19 cellular contexts compared by ENCODE assay signal in the genomic region with DNA sequence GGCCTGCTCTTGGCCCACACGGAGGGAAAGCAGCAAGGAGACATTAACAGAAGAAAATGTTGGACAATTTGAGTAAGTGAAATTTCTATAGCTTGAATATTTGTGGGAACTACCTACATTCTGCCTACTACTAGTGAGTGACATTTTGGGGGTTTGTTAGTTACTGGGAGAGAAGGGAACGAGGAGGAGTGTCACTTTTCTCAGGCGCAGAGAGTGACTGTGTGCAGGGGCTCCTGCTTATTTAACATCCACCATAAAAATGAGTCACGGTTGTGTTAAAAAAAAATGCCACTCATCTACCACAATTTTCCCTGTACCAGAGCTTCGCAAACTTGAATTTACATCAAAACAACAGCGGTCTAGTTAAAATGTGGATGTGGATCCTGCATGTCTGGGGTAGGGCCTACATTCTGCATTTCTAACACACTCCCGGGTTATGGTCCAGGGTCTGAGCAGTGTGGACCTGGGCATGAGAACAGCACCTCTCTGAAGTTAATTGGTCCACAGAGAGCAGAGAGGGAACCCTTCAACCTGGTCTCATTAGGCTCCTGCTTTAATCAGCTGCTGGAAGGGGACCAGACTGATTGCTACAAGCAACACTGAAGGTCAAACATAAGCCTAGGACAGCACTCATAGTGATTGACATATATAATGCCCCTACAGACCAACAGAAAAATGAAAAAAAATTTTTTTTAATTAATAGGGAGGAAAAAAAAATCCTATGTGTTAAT. TPM values are rescaled to one million over a fixed set of nuclear protein-coding genes. Genes with fewer than 3 reads are reported as not detected.
A peak's percentile ranks its signal among the peaks of the same experiment; 100 is the strongest.
DNase-seq lines count a peak whose midpoint lies in the region; ATAC-seq, FAIRE-seq and TF ChIP-seq lines count a peak whose summit lies in the region.
"Had no signal": no experiment of that assay in that cellular context is flagged by ENCODE, and none has a peak within 500 bp of the region (broad histone marks: within the 10 kb centered on the region; RNA-seq: fewer than 3 reads in every experiment).

No MANE protein-coding gene starts in this region.

- no peaks in the 10 kb centered on the region for H3K36me3 ChIP-seq in mesendoderm (ENCODE audit: control insufficient read depth, insufficient read depth, low read length)
- no peaks in the 10 kb centered on the region for H3K36me3 ChIP-seq in ovary
- H3K36me3 ChIP-seq: SJCRH30 had no signal

- no peak for FAIRE-seq in GM12892 (lab: Jason Lieb, UNC)

- H3K9me3 Mint-ChIP-seq in WTC11: no peaks in the 10 kb centered on the region
- no peaks in the 10 kb centered on the region for H3K9me3 Mint-ChIP-seq in stimulated activated memory B cell treated with anti-CD40 and anti-IgM and Interleukin-4, amounts not matched to agents 10 μg/mL and 1 μg/mL and 100 μg/mL, for 72 hours
- H3K9me3 Mint-ChIP-seq: CD8-positive, alpha-beta memory T cell had no signal

- H2BK15ac ChIP-seq in mesendoderm (replicated peaks; ENCODE audit: low read depth): no peak overlapping the region

- no peaks in the 10 kb centered on the region for H3K79me1 ChIP-seq in mesendoderm (ENCODE audit: low read length)

- H4K5ac ChIP-seq in mesendoderm (ENCODE audit: low read length): no peak overlapping the region

- H3K9me3 ChIP-seq in ovary: no peaks in the 10 kb centered on the region
- H3K9me3 ChIP-seq: SJCRH30 had no signal

- no peak overlapping the region for H3K4me2 ChIP-seq in mesendoderm (ENCODE audit: low read length)
- H3K4me2 ChIP-seq: KMS-11 had no signal

- no CpG with 5 or more reads among the region's 7 CpGs for WGBS in mesendoderm (ENCODE audit: extremely low coverage, insufficient coverage, low lambda C conversion rate)
- WGBS in ovary, 3 donors: 77 to 90% (median 88%) methylated on average over 7 of the region's 7 CpGs

- H3K4me3 ChIP-seq in mesendoderm (ENCODE audit: low read length): no peak overlapping the region
- H3K4me3 ChIP-seq in ovary: no peak overlapping the region
- H3K4me3 ChIP-seq: SJCRH30 had no signal

- CTCF ChIA-PET in WTC11 (lab: Charles Lee): interaction anchor here (0.6 to 1.7 kb wide), 3 partner anchors 75 to 311 kb away, joined by 3 to 11 read pairs (median 5); no protein-coding TSS in a partner anchor

- H3K27me3 ChIP-seq in mesendoderm (ENCODE audit: insufficient read depth, low read length, poor library complexity) (no peaks in the 10 kb centered on the region), ovary (no peaks in the 10 kb centered on the region)
- H3K27me3 ChIP-seq: SJCRH30 had no signal

- intact Hi-C loops in Right ventricle myocardium superior (cut with DNase I): no loop called here
- intact Hi-C loops in left cardiac atrium (cut with DNase I): no loop called here
- intact Hi-C loops in ovary (cut with DNase I): no loop called here

- no peak overlapping the region for H3K23ac ChIP-seq in mesendoderm (ENCODE audit: low read length)

- DNase-seq in Right ventricle myocardium superior (no peak), left cardiac atrium (no peak), WTC11 (ENCODE audit: low spot score) (no peak), mesendoderm (no peak), ovary (no peak), GM12892 (ENCODE audit: insufficient read length) (no peak)
- DNase-seq: Calu3; CD8-positive, alpha-beta memory T cell; GDM1; IMR-90; NCI-H1092 treated with DMSO at 0.1 percent for 48 hours; NCI-H1436 treated with DMSO at 0.1 percent for 48 hours; NCI-H1930; NK-92 treated with Interleukin-12 subunit alpha and Interleukin-12 subunit beta, amount 100 ng/mL, for 24 hours; SJCRH30 had no signal

- POLR2A ChIA-PET in WTC11 (lab: Charles Lee): interaction anchor here (0.7 kb wide), 1 partner anchor 73 kb away, joined by 3 read pairs; no protein-coding TSS in a partner anchor

- TF ChIP-seq POLR2A in ovary (IDR thresholded peaks at IDR 0.05) (no peak), GM12892 (IDR thresholded peaks at IDR 0.05; ENCODE audit: low read depth, low read length) (no peak)

- H3K56ac ChIP-seq in mesendoderm (ENCODE audit: low read length): peak overlapping the region; percentile 54

- H3K4ac ChIP-seq in mesendoderm (ENCODE audit: low read depth, low read length): no peak overlapping the region

- peak overlapping the region; percentile 52 for H3K18ac ChIP-seq in mesendoderm (ENCODE audit: low read length)

- H3K9ac ChIP-seq in mesendoderm (ENCODE audit: low read length): no peak overlapping the region
- H3K9ac ChIP-seq: KMS-11 had no signal

- H3K4me1 Mint-ChIP-seq in WTC11: peaks cover 56% of the 10 kb centered on the region
- H3K4me1 Mint-ChIP-seq in stimulated activated memory B cell treated with anti-CD40 and anti-IgM and Interleukin-4, amounts not matched to agents 10 μg/mL and 1 μg/mL and 100 μg/mL, for 72 hours: no peaks in the 10 kb centered on the region

- H3K27ac ChIP-seq in mesendoderm (ENCODE audit: low read depth, low read length) (no peak overlapping the region), ovary (no peak overlapping the region)
- H3K27ac ChIP-seq: C4-2B, KMS-11, SJCRH30 had no signal

- H2BK120ac ChIP-seq in mesendoderm (ENCODE audit: low read depth, low read length): no peak overlapping the region

- no peak overlapping the region for H3K27ac Mint-ChIP-seq in WTC11
- no peak overlapping the region for H3K27ac Mint-ChIP-seq in stimulated activated memory B cell treated with anti-CD40 and anti-IgM and Interleukin-4, amounts not matched to agents 10 μg/mL and 1 μg/mL and 100 μg/mL, for 72 hours

- TF ChIP-seq CTCF in WTC11 (IDR thresholded peaks at IDR 0.05): no peak
- TF ChIP-seq CTCF in ovary (IDR thresholded peaks at IDR 0.05): no peak

- peaks cover 9% of the 10 kb centered on the region for H3K36me3 Mint-ChIP-seq in WTC11
- H3K36me3 Mint-ChIP-seq in stimulated activated memory B cell treated with anti-CD40 and anti-IgM and Interleukin-4, amounts not matched to agents 10 μg/mL and 1 μg/mL and 100 μg/mL, for 72 hours: no peaks in the 10 kb centered on the region
- H3K36me3 Mint-ChIP-seq: CD8-positive, alpha-beta memory T cell had no signal

- no peak overlapping the region for H2AK5ac ChIP-seq in mesendoderm (ENCODE audit: low read length)

- no peak overlapping the region for H4K8ac ChIP-seq in mesendoderm (ENCODE audit: low read depth, low read length)

- H3K79me2 ChIP-seq in mesendoderm (ENCODE audit: control insufficient read depth, insufficient read depth, low read length): no peaks in the 10 kb centered on the region

- peak; percentile 58 for ATAC-seq in Right ventricle myocardium superior (ENCODE audit: poor library complexity)
- no peak for ATAC-seq in left cardiac atrium
- peak; percentile 17; the same call in 1 of the 2 replicates for ATAC-seq in WTC11
- ATAC-seq in stimulated activated memory B cell treated with anti-CD40 and anti-IgM and Interleukin-4, amounts not matched to agents 10 μg/mL and 1 μg/mL and 100 μg/mL, for 72 hours: peak; percentile 16
- no peak for ATAC-seq in HG03280 (IDR thresholded peaks at IDR 0.05; ENCODE audit: unreplicated experiment)

- H3K4me1 ChIP-seq in mesendoderm (ENCODE audit: control insufficient read depth, low read depth, low read length) (no peaks in the 10 kb centered on the region), ovary (ENCODE audit: insufficient read depth) (no peaks in the 10 kb centered on the region)
- H3K4me1 ChIP-seq: SJCRH30 had no signal

- no peak overlapping the region for H2BK5ac ChIP-seq in mesendoderm (ENCODE audit: low read length)

- H3K4me3 Mint-ChIP-seq in WTC11: no peak overlapping the region
- H3K4me3 Mint-ChIP-seq in stimulated activated memory B cell treated with anti-CD40 and anti-IgM and Interleukin-4, amounts not matched to agents 10 μg/mL and 1 μg/mL and 100 μg/mL, for 72 hours: no peak overlapping the region
- H3K4me3 Mint-ChIP-seq: CD8-positive, alpha-beta memory T cell had no signal

- no peak for TF ChIP-seq EP300 in ovary (IDR thresholded peaks at IDR 0.05)

- H3K27me3 Mint-ChIP-seq in WTC11 (ENCODE audit: low read depth): no peaks in the 10 kb centered on the region
- no peaks in the 10 kb centered on the region for H3K27me3 Mint-ChIP-seq in stimulated activated memory B cell treated with anti-CD40 and anti-IgM and Interleukin-4, amounts not matched to agents 10 μg/mL and 1 μg/mL and 100 μg/mL, for 72 hours

TF ChIP-seq in WTC11, 78 proteins besides CTCF, POLR2A, EP300 and RAD21 (continues in another document):
- peak; percentile 10; the same call in 1 of the 2 replicates for TF ChIP-seq PRDM15 (CRISPR knock-in tag; IDR thresholded peaks at IDR 0.05)

RNA-seq across cellular contexts. Expression of gene ICA1, which starts 41.4 kb away (rescaled TPM):
- 37.1 TPM for total RNA-seq in Right ventricle myocardium superior
- total RNA-seq in left cardiac atrium: 10 to 100 TPM; 38.3 to 62.5 TPM
- total RNA-seq in WTC11 (2021): 31.2 to 36.8 TPM (median 33.4 TPM) in 3 replicates
- polyA plus RNA-seq in mesendoderm (2013, experiment 1 of 2): 14.0 TPM
- polyA plus RNA-seq in mesendoderm (2013, experiment 2 of 2): 15.1 TPM
- total RNA-seq in ovary: 10 to 100 TPM in 1 of 7 donors, 1 to 10 TPM in 6; 2.1 to 19.4 (median 4.7) TPM
- polyA plus RNA-seq in ovary: 10 to 100 TPM in 1 of 2 donors, 1 to 10 TPM in 1; 4.0 to 12.9 TPM
- 4.3 TPM for polyA plus RNA-seq in GM12892 (2012; ENCODE audit: missing spikeins)
- total RNA-seq: IMR-90, SJCRH30 had no signal
- polyA plus RNA-seq: IMR-90 had no signal

Comparison
In these comparisons a context has a peak if more than half of its experiments do, and no peak if none do; other contexts are left out.
1. ATAC-seq: peak in Right ventricle myocardium superior (single experiment), WTC11 (single experiment) and stimulated activated memory B cell treated with anti-CD40 and anti-IgM and Interleukin-4, amounts not matched to agents 10 μg/mL and 1 μg/mL and 100 μg/mL, for 72 hours (single experiment); none in left cardiac atrium (0 of 2) and HG03280 (single experiment).